22 cellular contexts compared by ENCODE assay signal in genomic region chr12:111905502-111905901, GRCh38.
"Had no signal": no experiment of that assay in that cellular context is flagged by ENCODE, and none has a peak within 500 bp of the region (broad histone marks: within the 10 kb centered on the region; RNA-seq: fewer than 3 reads in every experiment).

No MANE protein-coding gene starts in this region.

- H3K4me1 ChIP-seq: Peyer's patch, SJSA1 had no signal

- H3K4me2 ChIP-seq: KMS-11 had no signal

- H3K27me3 Mint-ChIP-seq: IgD-negative memory B cell had no signal

- DNase-seq: Kasumi-1, MM.1S, NCI-H1092 treated with DMSO at 0.1 percent for 48 hours, NCI-H1436, NCI-H187, NCI-H2029, NCI-H2081 treated with DMSO at 0.1 percent for 48 hours, NCI-H2171, NCI-H226, NCI-H446, NCI-H510A, NCI-H524 treated with DMSO at 0.1 percent for 48 hours, NCI-H69, NCI-H774, Peyer's patch, Right ventricle myocardium superior, SIG-M5 had no signal

- H3K9ac ChIP-seq: KMS-11 had no signal

- H3K9me3 ChIP-seq: Peyer's patch had no signal

- H3K27ac ChIP-seq: KMS-11, Peyer's patch, SJSA1, SK-N-MC had no signal

- H3K4me3 ChIP-seq: K562, Peyer's patch, SJSA1, SK-N-MC had no signal

- H3K4me1 Mint-ChIP-seq: IgD-negative memory B cell had no signal

- H3K27me3 ChIP-seq: Peyer's patch, SJSA1 had no signal

- H3K4me3 Mint-ChIP-seq: IgD-negative memory B cell had no signal
